ENCODE assay signal across 19 cellular contexts in genomic region chr10:13859979-13860619, GRCh38.
DNase-seq lines count a peak whose midpoint lies in the region; ATAC-seq, FAIRE-seq and TF ChIP-seq lines count a peak whose summit lies in the region.
"Had no signal": no experiment of that assay in that cellular context is flagged by ENCODE, and none has a peak within 500 bp of the region (broad histone marks: within the 10 kb centered on the region; RNA-seq: fewer than 3 reads in every experiment).

No MANE protein-coding gene starts in this region.

- no TSS peak for BruUV-seq in endothelial cell of umbilical vein (replicated peaks; lab: Mats Ljungman, UMichigan)

- peak overlapping the region; percentile 81 for H3K4me2 ChIP-seq in endothelial cell of umbilical vein (ENCODE audit: insufficient read depth, low read length)
- H3K4me2 ChIP-seq in osteoblast (ENCODE audit: insufficient read depth, low read length): no peak overlapping the region

- no peaks in the 10 kb centered on the region for H3K27me3 ChIP-seq in endothelial cell of umbilical vein (ENCODE audit: control insufficient read depth in 2 of 2, insufficient read depth in 2 of 2, low read length in 2 of 2)
- H3K27me3 ChIP-seq in osteoblast (ENCODE audit: insufficient read depth, low read length): no peaks in the 10 kb centered on the region
- no peaks in the 10 kb centered on the region for H3K27me3 ChIP-seq in testis
- H3K27me3 ChIP-seq: esophagus muscularis mucosa, neutrophil, spleen had no signal

- peaks cover 81% of the 10 kb centered on the region for H3K4me1 ChIP-seq in endothelial cell of umbilical vein (ENCODE audit: control insufficient read depth, extremely low read depth, insufficient read depth, low read length)
- peaks cover 5% of the 10 kb centered on the region for H3K4me1 ChIP-seq in osteoblast (ENCODE audit: insufficient read depth, low read length)
- no peaks in the 10 kb centered on the region for H3K4me1 ChIP-seq in testis

- H3K4me3 ChIP-seq in endothelial cell of umbilical vein (replicated peaks in 1 of 3; ENCODE audit: insufficient read depth in 1 of 3, low read depth in 1 of 3, low read length in 3 of 3) (peak overlapping the region in 1 of 3 experiments; percentile 24), osteoblast (ENCODE audit: insufficient read depth, low read length) (no peak overlapping the region), testis (no peak overlapping the region)
- H3K4me3 ChIP-seq: esophagus muscularis mucosa, spleen had no signal

- dilution Hi-C loops in endothelial cell of umbilical vein (cut with MboI; ENCODE audit: extremely low pct_ligation_motif_present, low sequenced_read_pairs): no loop called here

- CTCF ChIA-PET in endothelial cell of umbilical vein (lab: Charles Lee): interaction anchor here (0.7 to 3.4 kb wide), 6 partner anchors 22 to 234 kb away, joined by 3 to 16 read pairs (median 5); no protein-coding TSS in a partner anchor

- H3K36me3 ChIP-seq in endothelial cell of umbilical vein (ENCODE audit: control insufficient read depth in 2 of 2, extremely low read depth in 1 of 2, insufficient read depth in 2 of 2, low read length in 2 of 2) (peaks cover 1 to 15% of the 10 kb centered on the region in 2 experiments), osteoblast (ENCODE audit: insufficient read depth, low read length) (peaks cover 4% of the 10 kb centered on the region), testis (ENCODE audit: low read depth, missing control alignments) (no peaks in the 10 kb centered on the region)
- H3K36me3 ChIP-seq: esophagus muscularis mucosa, neutrophil, spleen had no signal

- H3K27ac ChIP-seq in endothelial cell of umbilical vein (ENCODE audit: insufficient read depth, low read depth, low read length) (peak overlapping the region; percentile 73), osteoblast (ENCODE audit: low read depth, low read length) (no peak overlapping the region), testis (no peak overlapping the region)
- H3K27ac ChIP-seq: C4-2B, neutrophil, spleen had no signal

- FAIRE-seq in endothelial cell of umbilical vein (lab: Jason Lieb, UNC): peak; percentile 83

- DNase-seq in EH (ENCODE audit: low read depth) (peak; percentile 73), LHCN-M2 (ENCODE audit: low read depth) (peak; percentile 23), endothelial cell of umbilical vein (ENCODE audit: low read depth, low spot score) (peak; percentile 84), osteoblast (ENCODE audit: insufficient read length, low spot score, missing footprints) (peak; percentile 39), testis (no peak), medulla oblongata (ENCODE audit: extremely low spot score) (no peak)
- DNase-seq: activated CD4-positive, alpha-beta memory T cell treated with anti-CD3 and anti-CD28 coated beads for 36 hours; effector memory CD4-positive, alpha-beta T cell; mesendoderm; NCI-H1105; SIG-M5; spleen; stimulated activated CD4-positive, alpha-beta T cell treated with anti-CD3 and anti-CD28 coated beads, Interleukin-4, amount 100 ng/mL, for 1 hour had no signal

- no peak overlapping the region for H2AFZ ChIP-seq in endothelial cell of umbilical vein (ENCODE audit: low read depth, low read length)
- no peak overlapping the region for H2AFZ ChIP-seq in osteoblast (ENCODE audit: low read length)

- ATAC-seq in HG02571 (IDR thresholded peaks at IDR 0.05; ENCODE audit: unreplicated experiment): no peak
- ATAC-seq in HG03571 (IDR thresholded peaks at IDR 0.05; ENCODE audit: unreplicated experiment): no peak
- ATAC-seq: stimulated activated memory B cell treated with anti-CD40 and anti-IgM and Interleukin-4, amounts not matched to agents 10 μg/mL and 1 μg/mL and 100 μg/mL, for 72 hours had no signal

- TF ChIP-seq CTCF in endothelial cell of umbilical vein (IDR thresholded peaks at IDR 0.05; ENCODE audit: extremely low read depth in 1 of 2, insufficient read depth in 1 of 2, low read depth in 1 of 2, low read length in 2 of 2) (no peak), osteoblast (IDR thresholded peaks at IDR 0.05; ENCODE audit: extremely low read depth, low read depth, low read length) (no peak), testis (IDR thresholded peaks at IDR 0.05) (no peak)

- TF ChIP-seq POLR2A in endothelial cell of umbilical vein (IDR thresholded peaks at IDR 0.05; ENCODE audit: low read depth, low read length): peak; percentile 40
- no peak for TF ChIP-seq POLR2A in testis (IDR thresholded peaks at IDR 0.05)

- no peaks in the 10 kb centered on the region for H3K9me1 ChIP-seq in endothelial cell of umbilical vein (replicated peaks; ENCODE audit: control insufficient read depth, extremely low read depth, insufficient read depth, low read length)

- POLR2A ChIA-PET in endothelial cell of umbilical vein (lab: Charles Lee): interaction anchor here (0.9 to 1.5 kb wide), 4 partner anchors 21 to 46 kb away, joined by 3 to 9 read pairs (median 5); no protein-coding TSS in a partner anchor

- peak overlapping the region; percentile 56 for H3K9ac ChIP-seq in endothelial cell of umbilical vein (replicated peaks; ENCODE audit: extremely low read depth, insufficient read depth, low read length)

- no peaks in the 10 kb centered on the region for H4K20me1 ChIP-seq in endothelial cell of umbilical vein (replicated peaks; ENCODE audit: control insufficient read depth, extremely low read depth, insufficient read depth, low read length)
- no peaks in the 10 kb centered on the region for H4K20me1 ChIP-seq in osteoblast (ENCODE audit: insufficient read depth, low read length)

- H3K79me2 ChIP-seq in endothelial cell of umbilical vein (ENCODE audit: control insufficient read depth, insufficient read depth, low read length): peaks cover 99% of the 10 kb centered on the region
- peaks cover 75% of the 10 kb centered on the region for H3K79me2 ChIP-seq in osteoblast (ENCODE audit: insufficient read depth, low read length)

- 75 to 77% methylated on average over 7 of the region's 7 CpGs for WGBS in testis, 2 donors

- H3K9me3 ChIP-seq in endothelial cell of umbilical vein (replicated peaks; ENCODE audit: control insufficient read depth, insufficient read depth, low read length) (no peaks in the 10 kb centered on the region), osteoblast (ENCODE audit: low read depth, low read length) (no peaks in the 10 kb centered on the region), testis (no peaks in the 10 kb centered on the region)
- H3K9me3 ChIP-seq: esophagus muscularis mucosa, neutrophil, spleen had no signal

- intact Hi-C loops in endothelial cell of umbilical vein (cut with micrococcal nuclease): loop anchor here (5.0 kb wide), 1 partner anchor 212 kb away; no protein-coding TSS in a partner anchor
- intact Hi-C loops in testis (cut with DNase I; ENCODE audit: low total_unique reads): no loop called here

TF ChIP-seq in endothelial cell of umbilical vein, 7 proteins besides CTCF, POLR2A, EP300 and RAD21:
- TF ChIP-seq POLR2AphosphoS5 (IDR thresholded peaks at IDR 0.05; ENCODE audit: insufficient read depth, low read depth, low read length) (no peak), FOS (IDR thresholded peaks at IDR 0.05; ENCODE audit: borderline replicate concordance, insufficient read depth, low read length) (peak; percentile 72), GATA2 (IDR thresholded peaks at IDR 0.05; ENCODE audit: insufficient read depth, insufficient read length, low read depth, low read length) (no peak), EZH2 (IDR thresholded peaks at IDR 0.05; ENCODE audit: borderline replicate concordance, low read depth, low read length, severe bottlenecking) (no peak), JUN (IDR thresholded peaks at IDR 0.05; ENCODE audit: borderline replicate concordance, insufficient read depth, insufficient read length, low read depth) (peak; percentile 52), MYC (IDR thresholded peaks at IDR 0.05; ENCODE audit: low read depth, low read length) (no peak), MAX (IDR thresholded peaks at IDR 0.05; ENCODE audit: insufficient read depth, insufficient read length) (peak; percentile 52)

Comparison
In these comparisons a context has a peak if more than half of its experiments do, and no peak if none do; other contexts are left out.
1. DNase-seq: peak in EH (single experiment), LHCN-M2 (single experiment), endothelial cell of umbilical vein (single experiment) and osteoblast (single experiment); none in testis (single experiment) and medulla oblongata (single experiment).